Comparison of ENCODE assay signal across 1 cellular context in genomic region chr2:42132966-42133641, GRCh38.
A peak's percentile ranks its signal among the peaks of the same experiment; 100 is the strongest.
TF ChIP-seq lines count a peak whose summit lies in the region.

No MANE protein-coding gene starts in this region.

TF ChIP-seq in HepG2, 621 proteins besides CTCF, POLR2A, EP300 and RAD21 (continued from another document and continues in another):
- TF ChIP-seq, protein P1, sequence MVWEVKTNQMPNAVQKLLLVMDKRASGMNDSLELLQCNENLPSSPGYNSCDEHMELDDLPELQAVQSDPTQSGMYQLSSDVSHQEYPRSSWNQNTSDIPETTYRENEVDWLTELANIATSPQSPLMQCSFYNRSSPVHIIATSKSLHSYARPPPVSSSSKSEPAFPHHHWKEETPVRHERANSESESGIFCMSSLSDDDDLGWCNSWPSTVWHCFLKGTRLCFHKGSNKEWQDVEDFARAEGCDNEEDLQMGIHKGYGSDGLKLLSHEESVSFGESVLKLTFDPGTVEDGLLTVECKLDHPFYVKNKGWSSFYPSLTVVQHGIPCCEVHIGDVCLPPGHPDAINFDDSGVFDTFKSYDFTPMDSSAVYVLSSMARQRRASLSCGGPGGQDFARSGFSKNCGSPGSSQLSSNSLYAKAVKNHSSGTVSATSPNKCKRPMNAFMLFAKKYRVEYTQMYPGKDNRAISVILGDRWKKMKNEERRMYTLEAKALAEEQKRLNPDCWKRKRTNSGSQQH (CRISPR knock-in tag; IDR thresholded peaks at IDR 0.05; ENCODE audit: low read depth): peak; percentile 66; the same call in 1 of the 2 replicates
- TF ChIP-seq GFI1 (CRISPR knock-in tag; IDR thresholded peaks at IDR 0.05; ENCODE audit: borderline replicate concordance): peak; percentile 91; the same call in 1 of the 2 replicates
- TF ChIP-seq PHF20 (CRISPR knock-in tag; IDR thresholded peaks at IDR 0.05): 0 out of 2 replicates have a peak, but pooled peaks have one; percentile 28
- TF ChIP-seq PCBP1 (IDR thresholded peaks at IDR 0.05; ENCODE audit: borderline replicate concordance, low read depth, low read length): 0 out of 2 replicates have a peak, but pooled peaks have one; percentile 70
- TF ChIP-seq ZNF672 (CRISPR knock-in tag; IDR thresholded peaks at IDR 0.05): no peak
- peak; percentile 89; the same call in 2 of the 3 replicates for TF ChIP-seq MXI1 (IDR thresholded peaks at IDR 0.05; ENCODE audit: borderline replicate concordance, low read depth, low read length)
- TF ChIP-seq ATAD3A (CRISPR knock-in tag; IDR thresholded peaks at IDR 0.05): 0 out of 2 replicates have a peak, but pooled peaks have one; percentile 76
- peak; percentile 95 for TF ChIP-seq ZNF781 (CRISPR knock-in tag; IDR thresholded peaks at IDR 0.05; ENCODE audit: borderline replicate concordance, not compliant biosample characterization)
- TF ChIP-seq HNF1A (IDR thresholded peaks at IDR 0.05; ENCODE audit: low read depth): peak; percentile 90
- peak; percentile 97 for TF ChIP-seq HNF1A (CRISPR knock-in tag; IDR thresholded peaks at IDR 0.05; ENCODE audit: borderline replicate concordance)
- peak; percentile 99 for TF ChIP-seq NFKBIZ (CRISPR knock-in tag; IDR thresholded peaks at IDR 0.05)
- TF ChIP-seq, protein P2, sequence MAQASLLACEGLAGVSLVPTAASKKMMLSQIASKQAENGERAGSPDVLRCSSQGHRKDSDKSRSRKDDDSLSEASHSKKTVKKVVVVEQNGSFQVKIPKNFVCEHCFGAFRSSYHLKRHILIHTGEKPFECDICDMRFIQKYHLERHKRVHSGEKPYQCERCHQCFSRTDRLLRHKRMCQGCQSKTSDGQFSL (CRISPR knock-in tag; IDR thresholded peaks at IDR 0.05): peak; percentile 74; the same call in 1 of the 2 replicates
- TF ChIP-seq HOXD1 (CRISPR knock-in tag; IDR thresholded peaks at IDR 0.05): peak; percentile 95; the same call in 1 of the 2 replicates
- TF ChIP-seq TAF1 (CRISPR knock-in tag; IDR thresholded peaks at IDR 0.05): peak; percentile 93
- peak; percentile 93 for TF ChIP-seq SAP130 (CRISPR knock-in tag; IDR thresholded peaks at IDR 0.05; ENCODE audit: low read depth)
- peak; percentile 93 for TF ChIP-seq ZNF709 (CRISPR knock-in tag; IDR thresholded peaks at IDR 0.05)
- peak; percentile 87 for TF ChIP-seq ZNF572 (CRISPR knock-in tag; IDR thresholded peaks at IDR 0.05)
- peak; percentile 94 for TF ChIP-seq REPIN1 (CRISPR knock-in tag; IDR thresholded peaks at IDR 0.05; ENCODE audit: borderline replicate concordance, low read depth)
- no peak; the same call in 1 of the 2 replicates for TF ChIP-seq ZNF460 (CRISPR knock-in tag; IDR thresholded peaks at IDR 0.05; ENCODE audit: borderline replicate concordance)
- TF ChIP-seq, protein P3, sequence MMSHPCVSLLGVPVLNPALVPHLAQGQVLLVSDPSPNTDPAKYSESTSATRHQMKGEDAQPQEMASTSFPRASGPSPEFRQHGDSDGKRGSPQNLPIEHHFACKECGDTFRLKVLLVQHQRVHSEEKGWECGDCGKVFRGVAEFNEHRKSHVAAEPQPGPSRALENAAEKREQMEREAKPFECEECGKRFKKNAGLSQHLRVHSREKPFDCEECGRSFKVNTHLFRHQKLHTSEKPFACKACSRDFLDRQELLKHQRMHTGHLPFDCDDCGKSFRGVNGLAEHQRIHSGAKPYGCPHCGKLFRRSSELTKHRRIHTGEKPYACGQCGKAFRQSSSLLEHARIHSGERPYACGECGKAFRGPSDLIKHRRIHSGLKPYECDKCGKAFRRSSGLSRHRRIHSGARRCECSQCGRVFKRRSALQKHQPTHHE (CRISPR knock-in tag; IDR thresholded peaks at IDR 0.05; ENCODE audit: borderline replicate concordance): peak; percentile 41; the same call in 1 of the 2 replicates
- TF ChIP-seq TFDP1 (CRISPR knock-in tag; IDR thresholded peaks at IDR 0.05; ENCODE audit: borderline replicate concordance): peak; percentile 99
- TF ChIP-seq ZNF232 (CRISPR knock-in tag; IDR thresholded peaks at IDR 0.05; ENCODE audit: borderline replicate concordance): peak; percentile 96
- no peak for TF ChIP-seq ZNF577 (CRISPR knock-in tag; IDR thresholded peaks at IDR 0.05; ENCODE audit: borderline replicate concordance, low read depth)
- TF ChIP-seq, protein P4, sequence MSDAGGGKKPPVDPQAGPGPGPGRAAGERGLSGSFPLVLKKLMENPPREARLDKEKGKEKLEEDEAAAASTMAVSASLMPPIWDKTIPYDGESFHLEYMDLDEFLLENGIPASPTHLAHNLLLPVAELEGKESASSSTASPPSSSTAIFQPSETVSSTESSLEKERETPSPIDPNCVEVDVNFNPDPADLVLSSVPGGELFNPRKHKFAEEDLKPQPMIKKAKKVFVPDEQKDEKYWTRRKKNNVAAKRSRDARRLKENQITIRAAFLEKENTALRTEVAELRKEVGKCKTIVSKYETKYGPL (CRISPR knock-in tag; IDR thresholded peaks at IDR 0.05): peak; percentile 86; the same call in 1 of the 2 replicates
- TF ChIP-seq XRCC5 (optimal IDR thresholded peaks at IDR 0.05; ENCODE audit: low read length): peak; percentile 96
- TF ChIP-seq, protein P5, sequence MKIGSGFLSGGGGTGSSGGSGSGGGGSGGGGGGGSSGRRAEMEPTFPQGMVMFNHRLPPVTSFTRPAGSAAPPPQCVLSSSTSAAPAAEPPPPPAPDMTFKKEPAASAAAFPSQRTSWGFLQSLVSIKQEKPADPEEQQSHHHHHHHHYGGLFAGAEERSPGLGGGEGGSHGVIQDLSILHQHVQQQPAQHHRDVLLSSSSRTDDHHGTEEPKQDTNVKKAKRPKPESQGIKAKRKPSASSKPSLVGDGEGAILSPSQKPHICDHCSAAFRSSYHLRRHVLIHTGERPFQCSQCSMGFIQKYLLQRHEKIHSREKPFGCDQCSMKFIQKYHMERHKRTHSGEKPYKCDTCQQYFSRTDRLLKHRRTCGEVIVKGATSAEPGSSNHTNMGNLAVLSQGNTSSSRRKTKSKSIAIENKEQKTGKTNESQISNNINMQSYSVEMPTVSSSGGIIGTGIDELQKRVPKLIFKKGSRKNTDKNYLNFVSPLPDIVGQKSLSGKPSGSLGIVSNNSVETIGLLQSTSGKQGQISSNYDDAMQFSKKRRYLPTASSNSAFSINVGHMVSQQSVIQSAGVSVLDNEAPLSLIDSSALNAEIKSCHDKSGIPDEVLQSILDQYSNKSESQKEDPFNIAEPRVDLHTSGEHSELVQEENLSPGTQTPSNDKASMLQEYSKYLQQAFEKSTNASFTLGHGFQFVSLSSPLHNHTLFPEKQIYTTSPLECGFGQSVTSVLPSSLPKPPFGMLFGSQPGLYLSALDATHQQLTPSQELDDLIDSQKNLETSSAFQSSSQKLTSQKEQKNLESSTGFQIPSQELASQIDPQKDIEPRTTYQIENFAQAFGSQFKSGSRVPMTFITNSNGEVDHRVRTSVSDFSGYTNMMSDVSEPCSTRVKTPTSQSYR (CRISPR knock-in tag; IDR thresholded peaks at IDR 0.05; ENCODE audit: borderline replicate concordance): no peak
- TF ChIP-seq ZKSCAN8 (CRISPR knock-in tag; IDR thresholded peaks at IDR 0.05; ENCODE audit: borderline replicate concordance): peak; percentile 97
- TF ChIP-seq TCF7 (IDR thresholded peaks at IDR 0.05; ENCODE audit: low read depth): peak; percentile 95
- TF ChIP-seq, protein P6, sequence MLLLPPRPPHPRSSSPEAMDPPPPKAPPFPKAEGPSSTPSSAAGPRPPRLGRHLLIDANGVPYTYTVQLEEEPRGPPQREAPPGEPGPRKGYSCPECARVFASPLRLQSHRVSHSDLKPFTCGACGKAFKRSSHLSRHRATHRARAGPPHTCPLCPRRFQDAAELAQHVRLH (CRISPR knock-in tag; IDR thresholded peaks at IDR 0.05; ENCODE audit: borderline replicate concordance, low read depth): peak; percentile 96
- no peak for TF ChIP-seq GABPA (IDR thresholded peaks at IDR 0.05; ENCODE audit: low read depth, low read length)
- TF ChIP-seq GABPA (CRISPR knock-in tag; IDR thresholded peaks at IDR 0.05; ENCODE audit: low read depth): peak; percentile 83
- TF ChIP-seq FOXJ3 (CRISPR knock-in tag; IDR thresholded peaks at IDR 0.05; ENCODE audit: borderline replicate concordance): peak; percentile 86
- peak; percentile 85; the same call in 1 of the 2 replicates for TF ChIP-seq ZBTB49 (CRISPR knock-in tag; IDR thresholded peaks at IDR 0.05; ENCODE audit: borderline replicate concordance)
- no peak; the same call in none of the 2 replicates for TF ChIP-seq ETV6 (CRISPR knock-in tag; conservative IDR thresholded peaks at IDR 0.05)
- TF ChIP-seq ZNF124 (CRISPR knock-in tag; IDR thresholded peaks at IDR 0.05): peak; percentile 97
- peak; percentile 94 for TF ChIP-seq ZNF264 (CRISPR knock-in tag; IDR thresholded peaks at IDR 0.05)
- TF ChIP-seq SRY (CRISPR knock-in tag; IDR thresholded peaks at IDR 0.05): peak; percentile 94
- TF ChIP-seq HDAC2 (CRISPR knock-in tag; IDR thresholded peaks at IDR 0.05): peak; percentile 100
- TF ChIP-seq, protein P7, sequence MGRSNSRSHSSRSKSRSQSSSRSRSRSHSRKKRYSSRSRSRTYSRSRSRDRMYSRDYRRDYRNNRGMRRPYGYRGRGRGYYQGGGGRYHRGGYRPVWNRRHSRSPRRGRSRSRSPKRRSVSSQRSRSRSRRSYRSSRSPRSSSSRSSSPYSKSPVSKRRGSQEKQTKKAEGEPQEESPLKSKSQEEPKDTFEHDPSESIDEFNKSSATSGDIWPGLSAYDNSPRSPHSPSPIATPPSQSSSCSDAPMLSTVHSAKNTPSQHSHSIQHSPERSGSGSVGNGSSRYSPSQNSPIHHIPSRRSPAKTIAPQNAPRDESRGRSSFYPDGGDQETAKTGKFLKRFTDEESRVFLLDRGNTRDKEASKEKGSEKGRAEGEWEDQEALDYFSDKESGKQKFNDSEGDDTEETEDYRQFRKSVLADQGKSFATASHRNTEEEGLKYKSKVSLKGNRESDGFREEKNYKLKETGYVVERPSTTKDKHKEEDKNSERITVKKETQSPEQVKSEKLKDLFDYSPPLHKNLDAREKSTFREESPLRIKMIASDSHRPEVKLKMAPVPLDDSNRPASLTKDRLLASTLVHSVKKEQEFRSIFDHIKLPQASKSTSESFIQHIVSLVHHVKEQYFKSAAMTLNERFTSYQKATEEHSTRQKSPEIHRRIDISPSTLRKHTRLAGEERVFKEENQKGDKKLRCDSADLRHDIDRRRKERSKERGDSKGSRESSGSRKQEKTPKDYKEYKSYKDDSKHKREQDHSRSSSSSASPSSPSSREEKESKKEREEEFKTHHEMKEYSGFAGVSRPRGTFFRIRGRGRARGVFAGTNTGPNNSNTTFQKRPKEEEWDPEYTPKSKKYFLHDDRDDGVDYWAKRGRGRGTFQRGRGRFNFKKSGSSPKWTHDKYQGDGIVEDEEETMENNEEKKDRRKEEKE (IDR thresholded peaks at IDR 0.05): no peak
- TF ChIP-seq HIVEP1 (CRISPR knock-in tag; IDR thresholded peaks at IDR 0.05): peak; percentile 87
- TF ChIP-seq ARID3A (IDR thresholded peaks at IDR 0.05; ENCODE audit: low read depth, low read length): peak; percentile 98
